In genomic region chr1:45750298-45751038, GRCh38 we compare ENCODE assay signal across 1 cellular context.
A peak's percentile ranks its signal among the peaks of the same experiment; 100 is the strongest.
TF ChIP-seq lines count a peak whose summit lies in the region.

Gene IPP (minus strand): TSS chr1:45750653. CDS start chr1:45746411, 4,242 bp downstream.

TF ChIP-seq in HepG2, 621 proteins besides CTCF, POLR2A, EP300 and RAD21 (continued from another document and continues in another):
- no peak for TF ChIP-seq CSRNP2 (CRISPR knock-in tag; conservative IDR thresholded peaks at IDR 0.05; ENCODE audit: low read depth)
- peak; percentile 91 for TF ChIP-seq ZNF563 (CRISPR knock-in tag; IDR thresholded peaks at IDR 0.05)
- no peak for TF ChIP-seq PLRG1 (conservative IDR thresholded peaks at IDR 0.05)
- TF ChIP-seq MLLT10 (CRISPR knock-in tag; IDR thresholded peaks at IDR 0.05), result no peak
- peak; percentile 59; the same call in 1 of the 2 replicates for TF ChIP-seq ZSCAN31 (CRISPR knock-in tag; IDR thresholded peaks at IDR 0.05; ENCODE audit: low read depth)
- TF ChIP-seq KDM1A (CRISPR knock-in tag; IDR thresholded peaks at IDR 0.05), result no peak
- no peak for TF ChIP-seq NCOR1 (IDR thresholded peaks at IDR 0.05; ENCODE audit: borderline replicate concordance, low read length)
- TF ChIP-seq U2AF2 (IDR thresholded peaks at IDR 0.05; ENCODE audit: low read depth, low read length), result no peak
- peak; percentile 14 for TF ChIP-seq ZBTB21 (CRISPR knock-in tag; IDR thresholded peaks at IDR 0.05)
- TF ChIP-seq TEAD3 (CRISPR knock-in tag; optimal IDR thresholded peaks at IDR 0.05; ENCODE audit: borderline replicate concordance), result peak; percentile 72
- no peak for TF ChIP-seq EZH2 (conservative IDR thresholded peaks at IDR 0.05; ENCODE audit: low read depth, low read length)
- TF ChIP-seq TFAP4 (IDR thresholded peaks at IDR 0.05; ENCODE audit: borderline replicate concordance, low read depth), result peak; percentile 20; the same call in 1 of the 2 replicates
- no peak for TF ChIP-seq ZNF17 (CRISPR knock-in tag; IDR thresholded peaks at IDR 0.05)
- no peak for TF ChIP-seq PAF1 (CRISPR knock-in tag; IDR thresholded peaks at IDR 0.05)
- peak; percentile 84; the same call in 1 of the 2 replicates for TF ChIP-seq CCDC6 (CRISPR knock-in tag; IDR thresholded peaks at IDR 0.05)
- peak; percentile 71; the same call in 1 of the 2 replicates for TF ChIP-seq ZNF280B (CRISPR knock-in tag; IDR thresholded peaks at IDR 0.05; ENCODE audit: borderline replicate concordance)
- TF ChIP-seq ZSCAN30 (CRISPR knock-in tag; IDR thresholded peaks at IDR 0.05), result no peak
- TF ChIP-seq TFE3 (CRISPR knock-in tag; IDR thresholded peaks at IDR 0.05), result peak; percentile 43
- peak; percentile 43; the same call in 1 of the 2 replicates for TF ChIP-seq ZNF329 (CRISPR knock-in tag; IDR thresholded peaks at IDR 0.05; ENCODE audit: low read depth)
- peak; percentile 89 for TF ChIP-seq TAF1 (CRISPR knock-in tag; IDR thresholded peaks at IDR 0.05)
- peak; percentile 86; the same call in 1 of the 2 replicates for TF ChIP-seq NFKB2 (CRISPR knock-in tag; IDR thresholded peaks at IDR 0.05; ENCODE audit: borderline replicate concordance)
- peak; percentile 95; the same call in 1 of the 2 replicates for TF ChIP-seq ZNF709 (CRISPR knock-in tag; IDR thresholded peaks at IDR 0.05)
- no peak for TF ChIP-seq ZNF121 (CRISPR knock-in tag; IDR thresholded peaks at IDR 0.05)
- peak; percentile 70; the same call in 1 of the 2 replicates for TF ChIP-seq RFXANK (CRISPR knock-in tag; IDR thresholded peaks at IDR 0.05)
- TF ChIP-seq NR2F2 (IDR thresholded peaks at IDR 0.05; ENCODE audit: borderline replicate concordance, low read depth), result no peak
- no peak for TF ChIP-seq GPBP1L1 (CRISPR knock-in tag; IDR thresholded peaks at IDR 0.05)
- no peak for TF ChIP-seq ZNF138 (CRISPR knock-in tag; IDR thresholded peaks at IDR 0.05; ENCODE audit: low read depth)
- TF ChIP-seq ZFP41 (CRISPR knock-in tag; IDR thresholded peaks at IDR 0.05; ENCODE audit: borderline replicate concordance), result no peak
- TF ChIP-seq FOXC1 (CRISPR knock-in tag; IDR thresholded peaks at IDR 0.05; ENCODE audit: borderline replicate concordance), result peak; percentile 80; the same call in 1 of the 2 replicates
- TF ChIP-seq ZBTB44 (CRISPR knock-in tag; IDR thresholded peaks at IDR 0.05), result 0 out of 2 replicates have a peak, but pooled peaks have one; percentile 79
- peak; percentile 82 for TF ChIP-seq HNRNPH1 (optimal IDR thresholded peaks at IDR 0.05; ENCODE audit: low read depth, low read length)
- TF ChIP-seq ZFAT (CRISPR knock-in tag; conservative IDR thresholded peaks at IDR 0.05), result no peak; the same call in 1 of the 2 replicates
- peak; percentile 93 for TF ChIP-seq ZFP91 (CRISPR knock-in tag; IDR thresholded peaks at IDR 0.05; ENCODE audit: borderline replicate concordance)
- 0 out of 2 replicates have a peak, but pooled peaks have one; percentile 68 for TF ChIP-seq REL (CRISPR knock-in tag; conservative IDR thresholded peaks at IDR 0.05)
- TF ChIP-seq MNT (IDR thresholded peaks at IDR 0.05), result no peak
- TF ChIP-seq HNF1B (CRISPR knock-in tag; IDR thresholded peaks at IDR 0.05), result peak; percentile 86
- TF ChIP-seq ZNF710 (CRISPR knock-in tag; IDR thresholded peaks at IDR 0.05; ENCODE audit: borderline replicate concordance), result peak; percentile 41; the same call in 1 of the 2 replicates
- no peak for TF ChIP-seq ZNF784 (CRISPR knock-in tag; IDR thresholded peaks at IDR 0.05; ENCODE audit: borderline replicate concordance)
- 0 out of 2 replicates have a peak, but pooled peaks have one; percentile 75 for TF ChIP-seq ZNF431 (CRISPR knock-in tag; IDR thresholded peaks at IDR 0.05; ENCODE audit: borderline replicate concordance, low read depth)
- TF ChIP-seq ZNF746 (CRISPR knock-in tag; IDR thresholded peaks at IDR 0.05), result no peak
- no peak; the same call in 1 of the 2 replicates for TF ChIP-seq GTF3A (CRISPR knock-in tag; conservative IDR thresholded peaks at IDR 0.05)
- TF ChIP-seq MAZ (IDR thresholded peaks at IDR 0.05; ENCODE audit: borderline replicate concordance, low read depth, low read length), result peak; percentile 93
- peak; percentile 90 for TF ChIP-seq MAZ (CRISPR knock-in tag; IDR thresholded peaks at IDR 0.05; ENCODE audit: low read depth)
- TF ChIP-seq MBD4 (IDR thresholded peaks at IDR 0.05; ENCODE audit: borderline replicate concordance, low read length), result no peak
- no peak for TF ChIP-seq ZNF282 (IDR thresholded peaks at IDR 0.05; ENCODE audit: partially characterized antibody)
